Comparison of ENCODE assay signal across 3 cellular contexts in genomic region chr6:2125158-2125557, GRCh38.
TF ChIP-seq lines count a peak whose summit lies in the region.

No MANE protein-coding gene starts in this region.

TF ChIP-seq in HepG2, 621 proteins besides CTCF, POLR2A, EP300 and RAD21:
- TF ChIP-seq CENPT (CRISPR knock-in tag; IDR thresholded peaks at IDR 0.05; ENCODE audit: low read depth) (no peak), ZNF121 (CRISPR knock-in tag; IDR thresholded peaks at IDR 0.05) (peak; percentile 77)

TF ChIP-seq in WTC11, 78 proteins besides CTCF, POLR2A, EP300 and RAD21:
- TF ChIP-seq ZNF121 (CRISPR knock-in tag; IDR thresholded peaks at IDR 0.05) (0 out of 2 replicates have a peak, but pooled peaks have one; percentile 24), ZNF416 (CRISPR knock-in tag; IDR thresholded peaks at IDR 0.05) (no peak), ZSCAN18 (CRISPR knock-in tag; IDR thresholded peaks at IDR 0.05) (no peak), TCF7 (CRISPR knock-in tag; IDR thresholded peaks at IDR 0.05; ENCODE audit: low read depth) (no peak)

TF ChIP-seq in endothelial cell of umbilical vein, 7 proteins besides CTCF, POLR2A, EP300 and RAD21 (continued from another document):
- no peak for TF ChIP-seq MAX (IDR thresholded peaks at IDR 0.05; ENCODE audit: insufficient read depth, insufficient read length)
- TF ChIP-seq FOS (IDR thresholded peaks at IDR 0.05; ENCODE audit: borderline replicate concordance, insufficient read depth, low read length), result no peak
- TF ChIP-seq EZH2 (IDR thresholded peaks at IDR 0.05; ENCODE audit: borderline replicate concordance, low read depth, low read length, severe bottlenecking), result no peak
- TF ChIP-seq MYC (IDR thresholded peaks at IDR 0.05; ENCODE audit: low read depth, low read length), result no peak
- TF ChIP-seq JUN (IDR thresholded peaks at IDR 0.05; ENCODE audit: borderline replicate concordance, insufficient read depth, insufficient read length, low read depth), result no peak
